Comparison of ENCODE assay signal across 14 cellular contexts in genomic region chr18:3171631-3172030, GRCh38.
"Had no signal": no experiment of that assay in that cellular context is flagged by ENCODE, and none has a peak within 500 bp of the region (broad histone marks: within the 10 kb centered on the region; RNA-seq: fewer than 3 reads in every experiment).

No MANE protein-coding gene starts in this region.

- H3K36me3 Mint-ChIP-seq: brain; natural killer cell treated with Interleukin-12 subunit alpha and Interleukin-12 subunit beta and Interleukin-15 and Interleukin-18, amount 100 ng/mL, for 72 hours had no signal

- H3K9me3 ChIP-seq: mucosa of descending colon, sigmoid colon, upper lobe of right lung had no signal

- H3K4me1 Mint-ChIP-seq: activated naive CD4-positive, alpha-beta T cell treated with anti-CD3 and anti-CD28 coated beads, Interleukin-2, amount 50 U/mL, for 24 hours had no signal

- H3K4me3 ChIP-seq: lung, mucosa of descending colon, sigmoid colon, upper lobe of right lung had no signal

- H3K27ac ChIP-seq: epithelial cell of prostate, upper lobe of right lung had no signal

- H3K36me3 ChIP-seq: upper lobe of right lung had no signal

- ATAC-seq: effector memory CD8-positive, alpha-beta T cell; mucosa of descending colon; natural killer cell treated with Interleukin-12 subunit alpha and Interleukin-12 subunit beta and Interleukin-15 and Interleukin-18, amount 100 ng/mL, for 72 hours; stimulated activated naive CD8-positive, alpha-beta T cell treated with anti-CD3 and anti-CD28 coated beads, Interleukin-15, Interleukin-2, amounts not matched to agents 100 U/mL and 50 U/mL, for 24 hours had no signal

- DNase-seq: activated CD4-positive, alpha-beta T cell treated with anti-CD3 and anti-CD28 coated beads, Interleukin-2, amount 50 U/mL, for 4 hours; activated CD4-positive, CD25-positive, alpha-beta regulatory T cell treated with anti-CD3 and anti-CD28 coated beads, Interleukin-2, amount 50 U/mL, for 72 hours; activated T-cell treated with anti-CD3 and anti-CD28 coated beads, Interleukin-2, amount 50 U/mL, for 1 hour; effector memory CD8-positive, alpha-beta T cell; mucosa of descending colon; sigmoid colon; stimulated activated CD4-positive, alpha-beta T cell treated with anti-CD3 and anti-CD28 coated beads, Interleukin-2, amount 100 ng/mL, for 24 hours; stimulated activated naive CD8-positive, alpha-beta T cell treated with anti-CD3 and anti-CD28 coated beads, Interleukin-15, Interleukin-2, amounts not matched to agents 100 U/mL and 50 U/mL, for 24 hours; upper lobe of right lung had no signal

- H3K27me3 ChIP-seq: sigmoid colon, upper lobe of right lung had no signal

- H3K27ac Mint-ChIP-seq: activated naive CD4-positive, alpha-beta T cell treated with anti-CD3 and anti-CD28 coated beads, Interleukin-2, amount 50 U/mL, for 24 hours; brain; effector memory CD8-positive, alpha-beta T cell; natural killer cell treated with Interleukin-12 subunit alpha and Interleukin-12 subunit beta and Interleukin-15 and Interleukin-18, amount 100 ng/mL, for 72 hours had no signal

- H3K27me3 Mint-ChIP-seq: activated naive CD4-positive, alpha-beta T cell treated with anti-CD3 and anti-CD28 coated beads, Interleukin-2, amount 50 U/mL, for 24 hours; effector memory CD8-positive, alpha-beta T cell; natural killer cell treated with Interleukin-12 subunit alpha and Interleukin-12 subunit beta and Interleukin-15 and Interleukin-18, amount 100 ng/mL, for 72 hours had no signal

- H3K9me3 Mint-ChIP-seq: activated naive CD4-positive, alpha-beta T cell treated with anti-CD3 and anti-CD28 coated beads, Interleukin-2, amount 50 U/mL, for 24 hours; brain; effector memory CD8-positive, alpha-beta T cell; natural killer cell treated with Interleukin-12 subunit alpha and Interleukin-12 subunit beta and Interleukin-15 and Interleukin-18, amount 100 ng/mL, for 72 hours had no signal

- H3K4me3 Mint-ChIP-seq: activated naive CD4-positive, alpha-beta T cell treated with anti-CD3 and anti-CD28 coated beads, Interleukin-2, amount 50 U/mL, for 24 hours; brain; effector memory CD8-positive, alpha-beta T cell; natural killer cell treated with Interleukin-12 subunit alpha and Interleukin-12 subunit beta and Interleukin-15 and Interleukin-18, amount 100 ng/mL, for 72 hours had no signal
